In the genomic region with DNA sequence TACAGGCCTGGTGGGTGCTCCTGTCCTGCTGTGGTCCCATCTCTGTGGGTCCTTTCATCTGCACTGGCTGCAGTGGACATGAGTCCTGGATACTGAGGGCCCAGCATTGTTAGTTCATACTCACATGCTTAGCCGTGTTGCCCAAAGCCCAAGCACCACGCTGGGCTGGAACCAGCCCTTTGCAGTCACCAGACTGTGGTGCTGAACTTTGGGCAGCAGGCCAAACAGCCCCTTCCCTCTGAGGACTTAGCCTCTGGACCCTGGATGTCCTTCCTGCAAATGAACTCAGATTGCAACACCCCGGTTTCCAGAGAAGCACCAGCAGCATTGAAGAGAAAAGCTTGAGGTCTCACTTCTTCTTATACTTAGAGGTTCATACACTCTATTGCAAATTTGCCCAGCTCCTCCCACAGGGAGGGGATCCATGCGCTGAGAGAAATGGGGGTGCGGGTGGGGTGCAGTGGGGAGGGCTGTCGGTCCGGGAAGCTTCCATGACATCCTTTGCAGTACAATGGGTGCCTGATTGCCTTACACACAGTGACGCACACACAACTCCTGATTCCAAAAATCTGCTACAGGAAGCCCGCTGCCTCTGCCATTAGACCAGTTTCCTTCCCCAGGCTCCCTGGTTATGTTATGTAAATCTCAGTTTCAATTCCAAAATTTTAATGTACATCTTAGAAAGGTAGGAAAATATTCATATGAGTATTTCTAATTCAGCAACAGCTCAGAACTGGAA, we compare ENCODE assay signal across 1 cellular context.
TF ChIP-seq lines count a peak whose summit lies in the region.

No MANE protein-coding gene starts in this region.

TF ChIP-seq in HepG2, 621 proteins besides CTCF, POLR2A, EP300 and RAD21 (continued from another document and continues in another):
- TF ChIP-seq, protein P1, sequence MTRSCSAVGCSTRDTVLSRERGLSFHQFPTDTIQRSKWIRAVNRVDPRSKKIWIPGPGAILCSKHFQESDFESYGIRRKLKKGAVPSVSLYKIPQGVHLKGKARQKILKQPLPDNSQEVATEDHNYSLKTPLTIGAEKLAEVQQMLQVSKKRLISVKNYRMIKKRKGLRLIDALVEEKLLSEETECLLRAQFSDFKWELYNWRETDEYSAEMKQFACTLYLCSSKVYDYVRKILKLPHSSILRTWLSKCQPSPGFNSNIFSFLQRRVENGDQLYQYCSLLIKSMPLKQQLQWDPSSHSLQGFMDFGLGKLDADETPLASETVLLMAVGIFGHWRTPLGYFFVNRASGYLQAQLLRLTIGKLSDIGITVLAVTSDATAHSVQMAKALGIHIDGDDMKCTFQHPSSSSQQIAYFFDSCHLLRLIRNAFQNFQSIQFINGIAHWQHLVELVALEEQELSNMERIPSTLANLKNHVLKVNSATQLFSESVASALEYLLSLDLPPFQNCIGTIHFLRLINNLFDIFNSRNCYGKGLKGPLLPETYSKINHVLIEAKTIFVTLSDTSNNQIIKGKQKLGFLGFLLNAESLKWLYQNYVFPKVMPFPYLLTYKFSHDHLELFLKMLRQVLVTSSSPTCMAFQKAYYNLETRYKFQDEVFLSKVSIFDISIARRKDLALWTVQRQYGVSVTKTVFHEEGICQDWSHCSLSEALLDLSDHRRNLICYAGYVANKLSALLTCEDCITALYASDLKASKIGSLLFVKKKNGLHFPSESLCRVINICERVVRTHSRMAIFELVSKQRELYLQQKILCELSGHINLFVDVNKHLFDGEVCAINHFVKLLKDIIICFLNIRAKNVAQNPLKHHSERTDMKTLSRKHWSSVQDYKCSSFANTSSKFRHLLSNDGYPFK (CRISPR knock-in tag; IDR thresholded peaks at IDR 0.05; ENCODE audit: borderline replicate concordance), result no peak
- TF ChIP-seq, protein P2, sequence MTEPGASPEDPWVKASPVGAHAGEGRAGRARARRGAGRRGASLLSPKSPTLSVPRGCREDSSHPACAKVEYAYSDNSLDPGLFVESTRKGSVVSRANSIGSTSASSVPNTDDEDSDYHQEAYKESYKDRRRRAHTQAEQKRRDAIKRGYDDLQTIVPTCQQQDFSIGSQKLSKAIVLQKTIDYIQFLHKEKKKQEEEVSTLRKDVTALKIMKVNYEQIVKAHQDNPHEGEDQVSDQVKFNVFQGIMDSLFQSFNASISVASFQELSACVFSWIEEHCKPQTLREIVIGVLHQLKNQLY (CRISPR knock-in tag; IDR thresholded peaks at IDR 0.05), result no peak
- TF ChIP-seq BCL6 (CRISPR knock-in tag; IDR thresholded peaks at IDR 0.05) (0 out of 2 replicates have a peak, but pooled peaks have one; percentile 8), EHMT2 (IDR thresholded peaks at IDR 0.05; ENCODE audit: borderline replicate concordance, low read depth, low read length) (peak; percentile 39; the same call in 1 of the 2 replicates), ZKSCAN8 (CRISPR knock-in tag; IDR thresholded peaks at IDR 0.05; ENCODE audit: borderline replicate concordance) (no peak), ZFP36L1 (CRISPR knock-in tag; IDR thresholded peaks at IDR 0.05) (0 out of 2 replicates have a peak, but pooled peaks have one; percentile 38), ZNF260 (CRISPR knock-in tag; IDR thresholded peaks at IDR 0.05; ENCODE audit: borderline replicate concordance, low read depth) (no peak), ZNF7 (CRISPR knock-in tag; IDR thresholded peaks at IDR 0.05) (no peak), POGZ (CRISPR knock-in tag; IDR thresholded peaks at IDR 0.05) (0 out of 2 replicates have a peak, but pooled peaks have one; percentile 45), ZNF496 (CRISPR knock-in tag; IDR thresholded peaks at IDR 0.05; ENCODE audit: insufficient replicate concordance) (no peak), GATAD1 (CRISPR knock-in tag; IDR thresholded peaks at IDR 0.05) (no peak), MIXL1 (CRISPR knock-in tag; IDR thresholded peaks at IDR 0.05) (peak; percentile 56; the same call in 1 of the 2 replicates), ZFY (CRISPR knock-in tag; IDR thresholded peaks at IDR 0.05) (peak; percentile 18; the same call in 1 of the 2 replicates), RXRA (CRISPR knock-in tag; IDR thresholded peaks at IDR 0.05) (peak; percentile 34; the same call in 1 of the 2 replicates), MEF2D (CRISPR knock-in tag; IDR thresholded peaks at IDR 0.05) (0 out of 2 replicates have a peak, but pooled peaks have one; percentile 32), DR1 (CRISPR knock-in tag; IDR thresholded peaks at IDR 0.05) (no peak; the same call in 1 of the 2 replicates), ZNF30 (CRISPR knock-in tag; IDR thresholded peaks at IDR 0.05) (no peak), HOXA3 (CRISPR knock-in tag; IDR thresholded peaks at IDR 0.05) (peak; percentile 73), ZNF329 (CRISPR knock-in tag; IDR thresholded peaks at IDR 0.05; ENCODE audit: low read depth) (no peak), STAT5B (CRISPR knock-in tag; IDR thresholded peaks at IDR 0.05) (no peak), ZNF432 (CRISPR knock-in tag; IDR thresholded peaks at IDR 0.05; ENCODE audit: borderline replicate concordance) (no peak), ZNF331 (CRISPR knock-in tag; IDR thresholded peaks at IDR 0.05) (peak; percentile 47; the same call in 1 of the 2 replicates), ZNF160 (CRISPR knock-in tag; IDR thresholded peaks at IDR 0.05) (peak; percentile 53; the same call in 1 of the 2 replicates), RBAK (CRISPR knock-in tag; IDR thresholded peaks at IDR 0.05) (no peak), ZNF136 (CRISPR knock-in tag; IDR thresholded peaks at IDR 0.05; ENCODE audit: low read depth) (0 out of 2 replicates have a peak, but pooled peaks have one; percentile 26), ARNT (IDR thresholded peaks at IDR 0.05) (no peak), ZNF10 (CRISPR knock-in tag; IDR thresholded peaks at IDR 0.05; ENCODE audit: borderline replicate concordance, low read depth) (no peak), ZBTB34 (CRISPR knock-in tag; IDR thresholded peaks at IDR 0.05) (0 out of 2 replicates have a peak, but pooled peaks have one; percentile 45), ZNF20 (CRISPR knock-in tag; IDR thresholded peaks at IDR 0.05) (no peak), HDAC2 (CRISPR knock-in tag; IDR thresholded peaks at IDR 0.05) (peak; percentile 62; the same call in 1 of the 2 replicates), SRSF1 (optimal IDR thresholded peaks at IDR 0.05; ENCODE audit: low read depth, low read length) (no peak), RARG (CRISPR knock-in tag; IDR thresholded peaks at IDR 0.05; ENCODE audit: low read depth) (no peak), NFKB2 (CRISPR knock-in tag; IDR thresholded peaks at IDR 0.05; ENCODE audit: borderline replicate concordance) (0 out of 2 replicates have a peak, but pooled peaks have one; percentile 31), ZNF292 (CRISPR knock-in tag; IDR thresholded peaks at IDR 0.05; ENCODE audit: borderline replicate concordance, low read depth) (peak; percentile 85; the same call in 1 of the 2 replicates), CCAR2 (optimal IDR thresholded peaks at IDR 0.05; ENCODE audit: low read depth, low read length) (no peak), ZBTB7B (CRISPR knock-in tag; IDR thresholded peaks at IDR 0.05) (0 out of 2 replicates have a peak, but pooled peaks have one; percentile 49), ZNF567 (CRISPR knock-in tag; IDR thresholded peaks at IDR 0.05; ENCODE audit: borderline replicate concordance) (no peak), ZMAT5 (CRISPR knock-in tag; IDR thresholded peaks at IDR 0.05; ENCODE audit: borderline replicate concordance, low read depth) (no peak), KDM3A (CRISPR knock-in tag; IDR thresholded peaks at IDR 0.05; ENCODE audit: low read depth) (no peak), ZNF766 (CRISPR knock-in tag; IDR thresholded peaks at IDR 0.05; ENCODE audit: borderline replicate concordance) (no peak), NFIC (IDR thresholded peaks at IDR 0.05; ENCODE audit: low read length) (no peak), ATF1 (CRISPR knock-in tag; IDR thresholded peaks at IDR 0.05) (no peak), ZMYM4 (CRISPR knock-in tag; IDR thresholded peaks at IDR 0.05) (peak; percentile 59), SIN3A (IDR thresholded peaks at IDR 0.05; ENCODE audit: borderline replicate concordance, low read depth, low read length) (no peak), ZNF792 (CRISPR knock-in tag; IDR thresholded peaks at IDR 0.05) (no peak), ZKSCAN5 (CRISPR knock-in tag; IDR thresholded peaks at IDR 0.05) (no peak), GABPB1 (CRISPR knock-in tag; IDR thresholded peaks at IDR 0.05) (peak; percentile 32; the same call in 1 of the 2 replicates), IRF2 (CRISPR knock-in tag; IDR thresholded peaks at IDR 0.05) (no peak), TEAD3 (CRISPR knock-in tag; optimal IDR thresholded peaks at IDR 0.05; ENCODE audit: borderline replicate concordance) (no peak), ZNF205 (CRISPR knock-in tag; IDR thresholded peaks at IDR 0.05) (no peak), ESRRA (CRISPR knock-in tag; IDR thresholded peaks at IDR 0.05; ENCODE audit: low read depth) (peak; percentile 97), ZNF790 (CRISPR knock-in tag; IDR thresholded peaks at IDR 0.05; ENCODE audit: borderline replicate concordance) (no peak), GATAD2A (CRISPR knock-in tag; IDR thresholded peaks at IDR 0.05) (peak; percentile 69)
- TF ChIP-seq, protein P3, sequence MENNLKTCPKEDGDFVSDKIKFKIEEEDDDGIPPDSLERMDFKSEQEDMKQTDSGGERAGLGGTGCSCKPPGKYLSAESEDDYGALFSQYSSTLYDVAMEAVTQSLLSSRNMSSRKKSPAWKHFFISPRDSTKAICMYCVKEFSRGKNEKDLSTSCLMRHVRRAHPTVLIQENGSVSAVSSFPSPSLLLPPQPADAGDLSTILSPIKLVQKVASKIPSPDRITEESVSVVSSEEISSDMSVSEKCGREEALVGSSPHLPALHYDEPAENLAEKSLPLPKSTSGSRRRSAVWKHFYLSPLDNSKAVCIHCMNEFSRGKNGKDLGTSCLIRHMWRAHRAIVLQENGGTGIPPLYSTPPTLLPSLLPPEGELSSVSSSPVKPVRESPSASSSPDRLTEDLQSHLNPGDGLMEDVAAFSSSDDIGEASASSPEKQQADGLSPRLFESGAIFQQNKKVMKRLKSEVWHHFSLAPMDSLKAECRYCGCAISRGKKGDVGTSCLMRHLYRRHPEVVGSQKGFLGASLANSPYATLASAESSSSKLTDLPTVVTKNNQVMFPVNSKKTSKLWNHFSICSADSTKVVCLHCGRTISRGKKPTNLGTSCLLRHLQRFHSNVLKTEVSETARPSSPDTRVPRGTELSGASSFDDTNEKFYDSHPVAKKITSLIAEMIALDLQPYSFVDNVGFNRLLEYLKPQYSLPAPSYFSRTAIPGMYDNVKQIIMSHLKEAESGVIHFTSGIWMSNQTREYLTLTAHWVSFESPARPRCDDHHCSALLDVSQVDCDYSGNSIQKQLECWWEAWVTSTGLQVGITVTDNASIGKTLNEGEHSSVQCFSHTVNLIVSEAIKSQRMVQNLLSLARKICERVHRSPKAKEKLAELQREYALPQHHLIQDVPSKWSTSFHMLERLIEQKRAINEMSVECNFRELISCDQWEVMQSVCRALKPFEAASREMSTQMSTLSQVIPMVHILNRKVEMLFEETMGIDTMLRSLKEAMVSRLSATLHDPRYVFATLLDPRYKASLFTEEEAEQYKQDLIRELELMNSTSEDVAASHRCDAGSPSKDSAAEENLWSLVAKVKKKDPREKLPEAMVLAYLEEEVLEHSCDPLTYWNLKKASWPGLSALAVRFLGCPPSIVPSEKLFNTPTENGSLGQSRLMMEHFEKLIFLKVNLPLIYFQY (CRISPR knock-in tag; IDR thresholded peaks at IDR 0.05; ENCODE audit: borderline replicate concordance), result peak; percentile 57; the same call in 1 of the 2 replicates
- TF ChIP-seq, protein P4, sequence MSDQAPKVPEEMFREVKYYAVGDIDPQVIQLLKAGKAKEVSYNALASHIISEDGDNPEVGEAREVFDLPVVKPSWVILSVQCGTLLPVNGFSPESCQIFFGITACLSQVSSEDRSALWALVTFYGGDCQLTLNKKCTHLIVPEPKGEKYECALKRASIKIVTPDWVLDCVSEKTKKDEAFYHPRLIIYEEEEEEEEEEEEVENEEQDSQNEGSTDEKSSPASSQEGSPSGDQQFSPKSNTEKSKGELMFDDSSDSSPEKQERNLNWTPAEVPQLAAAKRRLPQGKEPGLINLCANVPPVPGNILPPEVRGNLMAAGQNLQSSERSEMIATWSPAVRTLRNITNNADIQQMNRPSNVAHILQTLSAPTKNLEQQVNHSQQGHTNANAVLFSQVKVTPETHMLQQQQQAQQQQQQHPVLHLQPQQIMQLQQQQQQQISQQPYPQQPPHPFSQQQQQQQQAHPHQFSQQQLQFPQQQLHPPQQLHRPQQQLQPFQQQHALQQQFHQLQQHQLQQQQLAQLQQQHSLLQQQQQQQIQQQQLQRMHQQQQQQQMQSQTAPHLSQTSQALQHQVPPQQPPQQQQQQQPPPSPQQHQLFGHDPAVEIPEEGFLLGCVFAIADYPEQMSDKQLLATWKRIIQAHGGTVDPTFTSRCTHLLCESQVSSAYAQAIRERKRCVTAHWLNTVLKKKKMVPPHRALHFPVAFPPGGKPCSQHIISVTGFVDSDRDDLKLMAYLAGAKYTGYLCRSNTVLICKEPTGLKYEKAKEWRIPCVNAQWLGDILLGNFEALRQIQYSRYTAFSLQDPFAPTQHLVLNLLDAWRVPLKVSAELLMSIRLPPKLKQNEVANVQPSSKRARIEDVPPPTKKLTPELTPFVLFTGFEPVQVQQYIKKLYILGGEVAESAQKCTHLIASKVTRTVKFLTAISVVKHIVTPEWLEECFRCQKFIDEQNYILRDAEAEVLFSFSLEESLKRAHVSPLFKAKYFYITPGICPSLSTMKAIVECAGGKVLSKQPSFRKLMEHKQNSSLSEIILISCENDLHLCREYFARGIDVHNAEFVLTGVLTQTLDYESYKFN (CRISPR knock-in tag; conservative IDR thresholded peaks at IDR 0.05), result peak; percentile 72; the same call in 1 of the 2 replicates
- TF ChIP-seq, protein P5, sequence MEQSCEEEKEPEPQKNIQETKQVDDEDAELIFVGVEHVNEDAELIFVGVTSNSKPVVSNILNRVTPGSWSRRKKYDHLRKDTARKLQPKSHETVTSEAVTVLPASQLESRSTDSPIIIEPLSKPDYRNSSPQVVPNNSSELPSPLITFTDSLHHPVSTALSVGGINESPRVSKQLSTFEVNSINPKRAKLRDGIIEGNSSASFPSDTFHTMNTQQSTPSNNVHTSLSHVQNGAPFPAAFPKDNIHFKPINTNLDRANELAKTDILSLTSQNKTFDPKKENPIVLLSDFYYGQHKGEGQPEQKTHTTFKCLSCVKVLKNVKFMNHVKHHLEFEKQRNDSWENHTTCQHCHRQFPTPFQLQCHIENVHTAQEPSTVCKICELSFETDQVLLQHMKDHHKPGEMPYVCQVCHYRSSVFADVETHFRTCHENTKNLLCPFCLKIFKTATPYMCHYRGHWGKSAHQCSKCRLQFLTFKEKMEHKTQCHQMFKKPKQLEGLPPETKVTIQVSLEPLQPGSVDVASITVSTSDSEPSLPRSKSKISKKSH (CRISPR knock-in tag; IDR thresholded peaks at IDR 0.05; ENCODE audit: borderline replicate concordance), result peak; percentile 30; the same call in 1 of the 2 replicates
